In genomic region chr5:120874463-120874862, GRCh38 we compare ENCODE assay signal across 7 cellular contexts.
"Had no signal": no experiment of that assay in that cellular context is flagged by ENCODE, and none has a peak within 500 bp of the region (broad histone marks: within the 10 kb centered on the region; RNA-seq: fewer than 3 reads in every experiment).

No MANE protein-coding gene starts in this region.

- ATAC-seq: HepG2, K562 had no signal

- DNase-seq: IMR-90, KBM-7, KG1 had no signal

- H3K27ac ChIP-seq: HL-60 had no signal

- FAIRE-seq: HepG2, HTR-8/SVneo, K562 had no signal

- H3K4me3 ChIP-seq: K562 had no signal
